11 cellular contexts compared by ENCODE assay signal in the genomic region with DNA sequence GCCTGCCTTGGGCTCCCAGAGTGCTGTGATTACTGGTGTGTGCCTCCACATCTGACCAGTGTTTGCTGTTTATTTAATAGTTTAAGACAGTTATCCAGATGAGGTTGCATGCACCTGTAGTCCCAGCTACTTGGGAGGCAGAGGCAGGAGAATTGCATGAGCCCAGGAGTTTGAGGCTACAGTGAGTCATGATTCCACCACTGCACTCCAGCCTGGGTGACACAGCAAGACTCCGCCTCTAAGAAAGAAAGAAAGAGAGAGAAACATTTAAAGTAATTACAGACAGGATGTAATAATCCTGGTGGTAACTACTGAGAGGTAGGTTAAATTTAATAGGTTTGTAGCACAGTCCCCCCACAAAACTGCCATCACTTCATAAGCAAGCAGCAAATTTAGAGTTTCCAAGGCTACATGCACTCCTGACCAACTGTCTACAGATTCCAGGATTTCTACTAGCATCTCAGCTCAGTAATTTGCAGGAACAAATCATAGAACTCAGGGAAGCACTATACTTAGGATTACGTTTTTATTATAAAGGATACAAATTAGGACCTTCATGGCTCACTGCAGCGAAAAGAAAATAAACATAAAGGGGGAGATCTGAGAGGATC.
DNase-seq lines count a peak whose midpoint lies in the region; ATAC-seq and TF ChIP-seq lines count a peak whose summit lies in the region.
"Had no signal": no experiment of that assay in that cellular context is flagged by ENCODE, and none has a peak within 500 bp of the region (broad histone marks: within the 10 kb centered on the region; RNA-seq: fewer than 3 reads in every experiment).

No MANE protein-coding gene starts in this region.

- H3K4me3 Mint-ChIP-seq in naive thymus-derived CD8-positive, alpha-beta T cell: no peak overlapping the region

- in situ Hi-C loops in ACHN (cut with HindIII; ENCODE audit: low pct_ligation_motif_present, low pct_unique_long_range_greater_than_20kb, low sequenced_read_pairs): no loop called here

- ATAC-seq in naive thymus-derived CD8-positive, alpha-beta T cell: no peak
- ATAC-seq in HG03460 (IDR thresholded peaks at IDR 0.05; ENCODE audit: unreplicated experiment) (no peak), gastroesophageal sphincter (no peak)

- no peaks in the 10 kb centered on the region for H3K27me3 Mint-ChIP-seq in naive thymus-derived CD8-positive, alpha-beta T cell

- H3K9me3 ChIP-seq in iPS-18a (ENCODE audit: control insufficient read depth, low read depth, low read length): no peaks in the 10 kb centered on the region
- H3K9me3 ChIP-seq in gastroesophageal sphincter: no peaks in the 10 kb centered on the region

- TF ChIP-seq CTCF in gastroesophageal sphincter (IDR thresholded peaks at IDR 0.05): no peak

- no peak for TF ChIP-seq EP300 in gastroesophageal sphincter (IDR thresholded peaks at IDR 0.05)

- H3K27ac ChIP-seq in iPS-18a (ENCODE audit: low read length): peak overlapping the region; percentile 82
- no peak overlapping the region for H3K27ac ChIP-seq in gastroesophageal sphincter
- H3K27ac ChIP-seq: cardiac muscle cell had no signal

- TF ChIP-seq POLR2A in gastroesophageal sphincter (IDR thresholded peaks at IDR 0.05): no peak

- peaks cover 46% of the 10 kb centered on the region for H3K4me1 ChIP-seq in iPS-18a (ENCODE audit: control insufficient read depth, low read depth, low read length)
- no peaks in the 10 kb centered on the region for H3K4me1 ChIP-seq in gastroesophageal sphincter

- peaks cover 8 to 85% (median 56%) of the 10 kb centered on the region in 3 donors for H3K36me3 Mint-ChIP-seq in naive thymus-derived CD8-positive, alpha-beta T cell

- H3K9me3 Mint-ChIP-seq in naive thymus-derived CD8-positive, alpha-beta T cell: no peaks in the 10 kb centered on the region

- H3K4me3 ChIP-seq in iPS-18a (ENCODE audit: low read length): peak overlapping the region; percentile 40
- H3K4me3 ChIP-seq in gastroesophageal sphincter: no peak overlapping the region
- H3K4me3 ChIP-seq: cardiac muscle cell had no signal

- POLR2A ChIA-PET in naive thymus-derived CD8-positive, alpha-beta T cell (lab: Charles Lee): no interaction called here

- H3K4me1 Mint-ChIP-seq in naive thymus-derived CD8-positive, alpha-beta T cell: peaks cover 0 to 2% (median under 1%) of the 10 kb centered on the region in 4 donors

- H3K9ac ChIP-seq in iPS-18a (ENCODE audit: low read length): peak overlapping the region; percentile 32

- peak overlapping the region in 2 of 10 donors; percentile 36 to 67 for H3K27ac Mint-ChIP-seq in naive thymus-derived CD8-positive, alpha-beta T cell

- WGBS in gastroesophageal sphincter (ENCODE audit: low coverage in 1 of 2), 2 donors: 90 to 96% methylated on average over 3 of the region's 3 CpGs

- H3K27me3 ChIP-seq in iPS-18a (ENCODE audit: control insufficient read depth, insufficient read depth, low read length) (no peaks in the 10 kb centered on the region), gastroesophageal sphincter (no peaks in the 10 kb centered on the region)
- H3K27me3 ChIP-seq: cardiac muscle cell had no signal

- peaks cover 22% of the 10 kb centered on the region for H3K36me3 ChIP-seq in iPS-18a (ENCODE audit: control insufficient read depth, low read depth, low read length)
- H3K36me3 ChIP-seq in gastroesophageal sphincter: peaks cover 0 to 73% of the 10 kb centered on the region in 2 donors

- DNase-seq in ACHN: peak; percentile 57
- peak; percentile 29 for DNase-seq in HS-5 (ENCODE audit: low read depth)
- peak; percentile 24 to 36 for DNase-seq in activated T-cell treated with anti-CD3 and anti-CD28 coated beads, Interleukin-2, amount 50 U/mL, for 48 hours
- no peak for DNase-seq in naive thymus-derived CD8-positive, alpha-beta T cell
- no peak for DNase-seq in NCI-H2227 (lab: John Stamatoyannopoulos, UW; ENCODE audit: unreplicated experiment)
- DNase-seq: DMS153, KBM-7 had no signal

Comparison
In these comparisons a context has a peak if more than half of its experiments do, and no peak if none do; other contexts are left out.
1. DNase-seq: peak in ACHN (single experiment), HS-5 (single experiment) and activated T-cell treated with anti-CD3 and anti-CD28 coated beads, Interleukin-2, amount 50 U/mL, for 48 hours (2 of 2); none in naive thymus-derived CD8-positive, alpha-beta T cell (0 of 10) and NCI-H2227 (single experiment).